13 cellular contexts compared by ENCODE assay signal in genomic region chr20:51750770-51751388, GRCh38. TPM values are rescaled to one million over a fixed set of nuclear protein-coding genes. Genes with fewer than 3 reads are reported as not detected.
DNase-seq lines count a peak whose midpoint lies in the region; ATAC-seq and TF ChIP-seq lines count a peak whose summit lies in the region.
"Had no signal": no experiment of that assay in that cellular context is flagged by ENCODE, and none has a peak within 500 bp of the region (broad histone marks: within the 10 kb centered on the region; RNA-seq: fewer than 3 reads in every experiment).

No MANE protein-coding gene starts in this region.

- peak overlapping the region; percentile 78; the same call in 2 of the 3 replicates for H2BK15ac ChIP-seq in IMR-90 (ENCODE audit: low read depth, low read length)

- peak overlapping the region; percentile 92 for H2BK20ac ChIP-seq in IMR-90 (ENCODE audit: low read depth, low read length)

- peak overlapping the region; percentile 91 for H3K4ac ChIP-seq in IMR-90 (ENCODE audit: low read depth, low read length)

- TF ChIP-seq POLR2A in IMR-90 (IDR thresholded peaks at IDR 0.05; ENCODE audit: low read depth, low read length), result no peak
- TF ChIP-seq POLR2A in right lobe of liver (IDR thresholded peaks at IDR 0.05), result no peak
- no peak for TF ChIP-seq POLR2A in testis (IDR thresholded peaks at IDR 0.05)

- H3K27me3 ChIP-seq in IMR-90 (ENCODE audit: control insufficient read depth, insufficient read depth, low read length) (no peaks in the 10 kb centered on the region), right lobe of liver (no peaks in the 10 kb centered on the region), testis (no peaks in the 10 kb centered on the region)
- H3K27me3 ChIP-seq: neutrophil had no signal

- peak overlapping the region; percentile 77 for H3K23ac ChIP-seq in IMR-90 (ENCODE audit: low read depth, low read length)

- H2AK5ac ChIP-seq in IMR-90 (ENCODE audit: low read depth, low read length), result peak overlapping the region; percentile 99

- H3K4me1 ChIP-seq in IMR-90 (ENCODE audit: control insufficient read depth, insufficient read depth, low read length), result peaks cover 13% of the 10 kb centered on the region
- H3K4me1 ChIP-seq in right lobe of liver, result peaks cover 0 to 23% (median 13%) of the 10 kb centered on the region in 4 donors
- H3K4me1 ChIP-seq in testis, result peaks cover 13% of the 10 kb centered on the region

- H3K36me3 ChIP-seq in IMR-90 (ENCODE audit: control insufficient read depth, insufficient read depth, low read length), result no peaks in the 10 kb centered on the region
- no peaks in the 10 kb centered on the region for H3K36me3 ChIP-seq in right lobe of liver
- no peaks in the 10 kb centered on the region for H3K36me3 ChIP-seq in testis (ENCODE audit: low read depth, missing control alignments)
- H3K36me3 ChIP-seq: neutrophil had no signal

- H3K79me1 ChIP-seq in IMR-90 (ENCODE audit: low read depth in 1 of 2, low read length in 2 of 2), result peaks cover 14 to 69% of the 10 kb centered on the region in 2 experiments; a peak in 3 of 4 replicates

- no peak overlapping the region for H3K4me2 ChIP-seq in IMR-90 (ENCODE audit: low read depth, low read length)

- H3K9me1 ChIP-seq in IMR-90 (ENCODE audit: insufficient read depth, low read length), result peaks cover 19% of the 10 kb centered on the region

- peak overlapping the region; percentile 93 for H4K91ac ChIP-seq in IMR-90 (ENCODE audit: insufficient read depth, low read depth, low read length)

- TF ChIP-seq RAD21 in IMR-90 (IDR thresholded peaks at IDR 0.05; ENCODE audit: low read length), result no peak

- no peaks in the 10 kb centered on the region for H3K9me3 ChIP-seq in IMR-90 (ENCODE audit: control insufficient read depth, insufficient read depth, low read length)
- H3K9me3 ChIP-seq in right lobe of liver, result no peaks in the 10 kb centered on the region
- no peaks in the 10 kb centered on the region for H3K9me3 ChIP-seq in testis
- H3K9me3 ChIP-seq: neutrophil had no signal

- WGBS in IMR-90 (ENCODE audit: extremely low coverage in 2 of 2, insufficient read length in 1 of 2), 2 experiments, result no CpG with 5 or more reads among the region's 10 CpGs
- 96% methylated on average over 6 of the region's 10 CpGs for WGBS in right lobe of liver (ENCODE audit: insufficient coverage, low coverage, low lambda C conversion rate, missing lambda C conversion rate)
- WGBS in testis, 2 donors, result 93% methylated on average over 6 to 10 of the region's 10 CpGs

- no peak overlapping the region for H2AFZ ChIP-seq in IMR-90 (replicated peaks; ENCODE audit: low read length, poor library complexity)

- H3K27ac ChIP-seq in IMR-90 (ENCODE audit: insufficient read depth, low read length), result peak overlapping the region; percentile 36; the same call in 1 of the 2 replicates
- peak overlapping the region; percentile 77 for H3K27ac ChIP-seq in caudate nucleus (ENCODE audit: low read depth, low read length)
- H3K27ac ChIP-seq in right lobe of liver, result peak overlapping the region; percentile 84 to 92 (median 91)
- peak overlapping the region; percentile 45 to 73 for H3K27ac ChIP-seq in testis
- H3K27ac ChIP-seq: neutrophil had no signal

- DNase-seq in IMR-90, result no peak
- DNase-seq in caudate nucleus (lab: John Stamatoyannopoulos, UW), result no peak
- no peak for DNase-seq in right lobe of liver
- no peak for DNase-seq in testis
- DNase-seq in central memory CD4-positive, alpha-beta T cell, result no peak
- no peak for DNase-seq in activated naive CD4-positive, alpha-beta T cell treated with Interleukin-2 at 50 U/mL for 16 hours
- DNase-seq: activated naive CD8-positive, alpha-beta T cell treated with anti-CD3 and anti-CD28 coated beads, Interleukin-2, amount 10 ng/mL, durations not matched to agents 7 days and 5 days; effector CD4-positive, alpha-beta T cell; NCI-H1105 had no signal

- peak overlapping the region; percentile 94 for H2BK120ac ChIP-seq in IMR-90 (ENCODE audit: low read depth, low read length)

- no peak overlapping the region for H3K9ac ChIP-seq in IMR-90 (ENCODE audit: low read depth, low read length)

- H2BK5ac ChIP-seq in IMR-90 (ENCODE audit: low read depth, low read length, poor library complexity, severe bottlenecking), result peak overlapping the region; percentile 64

- ATAC-seq in IMR-90 (ENCODE audit: low read depth) (no peak), right lobe of liver (no peak), GM19324 (IDR thresholded peaks at IDR 0.05; ENCODE audit: low FRiP score, unreplicated experiment) (no peak), GM18498 (IDR thresholded peaks at IDR 0.05; ENCODE audit: unreplicated experiment) (no peak)

- dilution Hi-C loops in IMR-90 (cut with HindIII; ENCODE audit: low sequenced_read_pairs, unreplicated experiment), result no loop called here

- in situ Hi-C loops in IMR-90 (cut with MboI; ENCODE audit: low sequenced_read_pairs), result loop anchor here (25.0 kb wide), 1 partner anchor 764 kb away; no protein-coding TSS in a partner anchor

- peak overlapping the region; percentile 65 for H2AK9ac ChIP-seq in IMR-90 (replicated peaks; ENCODE audit: low read depth, low read length, poor library complexity)

- H3K18ac ChIP-seq in IMR-90 (ENCODE audit: low read depth, low read length), result peak overlapping the region; percentile 73; the same call in 1 of the 2 replicates

- H4K8ac ChIP-seq in IMR-90 (ENCODE audit: low read depth in 2 of 2, low read length in 2 of 2), result peak overlapping the region; percentile 13 to 83; a peak in 3 of 4 replicates

- intact Hi-C loops in IMR-90 (cut with micrococcal nuclease), result no loop called here
- intact Hi-C loops in right lobe of liver (cut with DNase I), result no loop called here
- intact Hi-C loops in testis (cut with DNase I; ENCODE audit: low total_unique reads), result no loop called here

- H3K4me3 ChIP-seq in IMR-90 (ENCODE audit: insufficient read depth, low read depth, low read length) (no peak overlapping the region), right lobe of liver (no peak overlapping the region), testis (no peak overlapping the region)

- TF ChIP-seq CTCF in IMR-90 (conservative IDR thresholded peaks at IDR 0.05; ENCODE audit: low read depth, low read length), result no peak
- TF ChIP-seq CTCF in right lobe of liver (IDR thresholded peaks at IDR 0.05), result no peak
- no peak for TF ChIP-seq CTCF in testis (IDR thresholded peaks at IDR 0.05)

- POLR2A ChIA-PET in IMR-90 (lab: Charles Lee; ENCODE audit: unreplicated experiment), result no interaction called here

- no TSS peak for BruUV-seq in IMR-90 (replicated peaks; lab: Mats Ljungman, UMichigan)

- H4K5ac ChIP-seq in IMR-90 (ENCODE audit: low read depth, low read length), result peak overlapping the region; percentile 1; the same call in 1 of the 2 replicates

- H3K14ac ChIP-seq in IMR-90 (replicated peaks; ENCODE audit: low read depth, low read length), result peak overlapping the region; percentile 82

- 0 out of 2 replicates have a peak, but pooled peaks cover 6% of the 10 kb centered on the region for H4K20me1 ChIP-seq in IMR-90 (ENCODE audit: insufficient read depth, low read length)

- CTCF ChIA-PET in IMR-90 (lab: Yijun Ruan, JAX), result no interaction called here

- no peak overlapping the region for H3K56ac ChIP-seq in IMR-90 (ENCODE audit: extremely low read depth, insufficient read depth, low read length)

TF ChIP-seq in IMR-90, 13 proteins besides CTCF, POLR2A, EP300 and RAD21 (continues in another document):
- TF ChIP-seq RFX5 (IDR thresholded peaks at IDR 0.05; ENCODE audit: low read depth, low read length) (no peak), FOS (IDR thresholded peaks at IDR 0.05; ENCODE audit: low read depth, low read length) (no peak), CHD1 (IDR thresholded peaks at IDR 0.05; ENCODE audit: low read depth, low read length) (no peak), CEBPB (IDR thresholded peaks at IDR 0.05; ENCODE audit: low read depth, low read length) (no peak), MAZ (IDR thresholded peaks at IDR 0.05; ENCODE audit: borderline replicate concordance, low read depth, low read length) (no peak), ELK1 (IDR thresholded peaks at IDR 0.05; ENCODE audit: borderline replicate concordance, low read depth, low read length) (no peak), USF2 (IDR thresholded peaks at IDR 0.05; ENCODE audit: low read depth, low read length) (no peak), SMC3 (IDR thresholded peaks at IDR 0.05; ENCODE audit: low read depth, low read length) (no peak), BHLHE40 (IDR thresholded peaks at IDR 0.05; ENCODE audit: low read depth, low read length) (no peak), MXI1 (IDR thresholded peaks at IDR 0.05; ENCODE audit: borderline replicate concordance, low read depth, low read length) (no peak), RCOR1 (IDR thresholded peaks at IDR 0.05; ENCODE audit: insufficient replicate concordance, low read length) (no peak)

RNA-seq across cellular contexts. Expression of gene ATP9A, which starts 17.3 kb away (rescaled TPM):
- 22.4 and 23.3 TPM in 2 replicates for total RNA-seq in IMR-90 (2012; rRNA removed)
- polyA plus RNA-seq in IMR-90 (2012; rRNA removed), result 10.4 and 10.6 TPM in 2 replicates
- polyA plus RNA-seq in IMR-90 (2012; cell fraction: cytosol; rRNA removed), result 5.8 and 7.8 TPM in 2 replicates
- polyA plus RNA-seq in IMR-90 (2012; cell fraction: nucleus; rRNA removed; ENCODE audit: low replicate concordance), result 6.6 and 12.1 TPM in 2 replicates
- 10 to 100 TPM; 10.5 to 17.4 (median 13.0) TPM for total RNA-seq in right lobe of liver
- 100 to 1,000 TPM in 1 of 2 donors, 10 to 100 TPM in 1; 89.3 to 128 TPM for total RNA-seq in testis
- 46.4 TPM for polyA plus RNA-seq in testis (ENCODE audit: insufficient read depth, low read depth, low replicate concordance)

RNA-seq across cellular contexts. Expression of gene SALL4, which starts 51.4 kb away (rescaled TPM):
- total RNA-seq in IMR-90 (2012; rRNA removed) (not detected in 2 replicates), right lobe of liver (under 1 TPM; 0.24 to 0.63 (median 0.40) TPM), testis (10 to 100 TPM; 23.5 to 27.8 TPM)
- polyA plus RNA-seq in IMR-90 (2012; rRNA removed) (0.03 TPM in 1 of 2 replicates, not detected in the other), testis (ENCODE audit: insufficient read depth, low read depth, low replicate concordance) (8.4 TPM)
- polyA plus RNA-seq in IMR-90 (2012; cell fraction: cytosol; rRNA removed), result 0.01 and 0.03 TPM in 2 replicates
- 0.26 and 0.38 TPM in 2 replicates for polyA plus RNA-seq in IMR-90 (2012; cell fraction: nucleus; rRNA removed; ENCODE audit: low replicate concordance)
- total RNA-seq: CD4-positive, CD25-positive, alpha-beta regulatory T cell had no signal
- polyA plus RNA-seq: CD4-positive, CD25-positive, alpha-beta regulatory T cell had no signal

Comparison
In these comparisons a context has a peak if more than half of its experiments do, and no peak if none do; other contexts are left out.
1. H3K27ac ChIP-seq: peak in every context shown above with its lines; median percentile 91 in right lobe of liver; 77 in caudate nucleus; 59 in testis; 36 in IMR-90.
2. RNA of gene SALL4, which starts 51.4 kb away (total RNA-seq): 23.5 to 27.8 TPM in testis; 0.24 to 0.63 TPM in right lobe of liver and not detected in IMR-90; every median in the first group is over 10 times any median in the second.